In the genomic region with DNA sequence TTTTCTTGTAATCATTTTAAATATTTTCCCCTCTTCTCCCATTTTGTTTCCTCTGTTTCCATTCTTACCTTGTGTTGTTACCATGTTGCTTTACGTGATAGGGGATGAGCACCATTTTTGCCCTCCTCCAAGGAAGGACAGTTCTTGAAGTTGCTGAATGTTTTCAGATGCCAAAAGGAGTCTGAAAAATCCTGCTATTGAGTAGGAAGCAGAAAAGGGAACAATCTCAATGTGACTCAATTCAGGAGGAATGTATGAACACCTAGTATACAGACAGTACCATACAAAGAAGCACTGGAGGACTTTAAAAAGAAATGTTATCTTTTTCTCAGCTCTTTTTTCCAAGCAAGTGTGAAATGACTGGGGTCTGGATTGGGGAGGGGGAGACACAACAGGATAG, we compare ENCODE assay signal across 26 cellular contexts. TPM values are rescaled to one million over a fixed set of nuclear protein-coding genes. Genes with fewer than 3 reads are reported as not detected.
DNase-seq lines count a peak whose midpoint lies in the region; ATAC-seq and TF ChIP-seq lines count a peak whose summit lies in the region.
"Had no signal": no experiment of that assay in that cellular context is flagged by ENCODE, and none has a peak within 500 bp of the region (broad histone marks: within the 10 kb centered on the region; RNA-seq: fewer than 3 reads in every experiment).

No MANE protein-coding gene starts in this region.

- H3K9me3 ChIP-seq in SK-N-SH (no peaks in the 10 kb centered on the region), right lobe of liver (no peaks in the 10 kb centered on the region)
- H3K9me3 ChIP-seq: BE2C, Caco-2, gastrocnemius medialis, tibial artery had no signal

- CTCF ChIA-PET in SK-N-SH (lab: Yijun Ruan, JAX) = interaction anchor here (2.1 kb wide), 1 partner anchor 113 kb away, joined by 10 read pairs; no protein-coding TSS in a partner anchor
- CTCF ChIA-PET in activated CD8-positive, alpha-beta T cell treated with anti-CD3 and anti-CD28 coated beads, Interleukin-2, amount 10 ng/mL, durations not matched to agents 7 days and 5 days (lab: Charles Lee) = interaction anchor here (1.2 to 1.4 kb wide), 2 partner anchors 11 to 123 kb away, joined by 3 to 4 read pairs; no protein-coding TSS in a partner anchor

- ATAC-seq in SK-N-SH treated with all-trans-retinoic acid at 6 μM for 48 hours (no peak), right lobe of liver (no peak)
- ATAC-seq in activated CD8-positive, alpha-beta T cell treated with anti-CD3 and anti-CD28 coated beads, Interleukin-2, amount 10 ng/mL, durations not matched to agents 7 days and 5 days = no peak
- ATAC-seq: gastrocnemius medialis; left lobe of liver; stimulated activated naive CD8-positive, alpha-beta T cell treated with anti-CD3 and anti-CD28 coated beads, Interleukin-15, Interleukin-2, amounts not matched to agents 100 U/mL and 50 U/mL, for 24 hours had no signal

- no peak overlapping the region for H3K27ac Mint-ChIP-seq in activated CD8-positive, alpha-beta T cell treated with anti-CD3 and anti-CD28 coated beads, Interleukin-2, amount 10 ng/mL, durations not matched to agents 7 days and 5 days
- H3K27ac Mint-ChIP-seq: activated T-helper 1 cell treated with anti-CD3 and anti-CD28 coated beads, Interleukin-12 subunit alpha, Interleukin-12 subunit beta, Interleukin-2, Interleukin-4 antibody, amounts not matched to agents 30 ng/mL and 10 ng/mL and 1 ng/mL, durations not matched to agents 14 hours and 24 hours and 36 hours; mesothelial cell of epicardium had no signal

- TF ChIP-seq POLR2A in right lobe of liver (IDR thresholded peaks at IDR 0.05) = no peak

- peaks cover 9% of the 10 kb centered on the region for H3K27me3 Mint-ChIP-seq in activated CD8-positive, alpha-beta T cell treated with anti-CD3 and anti-CD28 coated beads, Interleukin-2, amount 10 ng/mL, durations not matched to agents 7 days and 5 days (ENCODE audit: low read depth)
- H3K27me3 Mint-ChIP-seq: activated naive CD8-positive, alpha-beta T cell had no signal

- intact Hi-C loops in right lobe of liver (cut with DNase I) = no loop called here

- H3K4me3 ChIP-seq in SK-N-SH (ENCODE audit: low read depth in 2 of 2, low read length in 1 of 2) (no peak overlapping the region), cardiac fibroblast (replicated peaks in 1 of 2; ENCODE audit: low read depth in 2 of 2, low read length in 2 of 2) (no peak overlapping the region), right lobe of liver (no peak overlapping the region)
- H3K4me3 ChIP-seq: gastrocnemius medialis, SK-N-MC, tibial artery had no signal

- no peaks in the 10 kb centered on the region for H3K9me2 ChIP-seq in SK-N-SH

- peaks cover 6% of the 10 kb centered on the region for H3K9me3 Mint-ChIP-seq in activated CD8-positive, alpha-beta T cell treated with anti-CD3 and anti-CD28 coated beads, Interleukin-2, amount 10 ng/mL, durations not matched to agents 7 days and 5 days (ENCODE audit: insufficient read depth)
- H3K9me3 Mint-ChIP-seq: activated T-helper 1 cell treated with anti-CD3 and anti-CD28 coated beads, Interleukin-12 subunit alpha, Interleukin-12 subunit beta, Interleukin-2, Interleukin-4 antibody, amounts not matched to agents 30 ng/mL and 10 ng/mL and 1 ng/mL, durations not matched to agents 14 hours and 24 hours and 36 hours had no signal

- H3K4me2 ChIP-seq in SK-N-SH = no peak overlapping the region

- peaks cover 14% of the 10 kb centered on the region for H3K4me1 Mint-ChIP-seq in activated CD8-positive, alpha-beta T cell treated with anti-CD3 and anti-CD28 coated beads, Interleukin-2, amount 10 ng/mL, durations not matched to agents 7 days and 5 days (ENCODE audit: low read depth)

- no peak overlapping the region for H3K9ac ChIP-seq in SK-N-SH

- no peak for TF ChIP-seq RAD21 in SK-N-SH (IDR thresholded peaks at IDR 0.05; ENCODE audit: low read length)

- H3K4me1 ChIP-seq in SK-N-SH (ENCODE audit: control insufficient read depth in 1 of 2, insufficient read depth in 2 of 2, low read depth in 1 of 2, low read length in 1 of 2) (peaks cover 0 to 7% of the 10 kb centered on the region in 2 experiments; a peak in 2 of 4 replicates), right lobe of liver (no peaks in the 10 kb centered on the region)
- H3K4me1 ChIP-seq: BE2C, gastrocnemius medialis had no signal

- TF ChIP-seq EP300 in SK-N-SH (IDR thresholded peaks at IDR 0.05; ENCODE audit: borderline replicate concordance in 1 of 2, low read depth in 1 of 2, low read length in 1 of 2) = no peak

- no peaks in the 10 kb centered on the region for H4K20me1 ChIP-seq in SK-N-SH (ENCODE audit: insufficient read depth)

- POLR2A ChIA-PET in SK-N-SH (lab: Yijun Ruan, JAX) = no interaction called here
- POLR2A ChIA-PET in activated CD8-positive, alpha-beta T cell treated with anti-CD3 and anti-CD28 coated beads, Interleukin-2, amount 10 ng/mL, durations not matched to agents 7 days and 5 days (lab: Charles Lee) = no interaction called here

- H3F3A ChIP-seq in SK-N-SH (replicated peaks; ENCODE audit: insufficient read depth) = peaks cover 7% of the 10 kb centered on the region

- whole genome bisulfite sequencing in SK-N-SH (ENCODE audit: low lambda C conversion rate) = 50% methylated on average over 1 of the region's 1 CpG
- 0% methylated on average over 1 of the region's 1 CpG for WGBS in right lobe of liver (ENCODE audit: insufficient coverage, low coverage, low lambda C conversion rate, missing lambda C conversion rate)

- no peak overlapping the region for H3K27ac ChIP-seq in SK-N-SH (ENCODE audit: low read depth in 2 of 2, low read length in 1 of 2)
- H3K27ac ChIP-seq in right lobe of liver = no peak overlapping the region
- H3K27ac ChIP-seq: 22Rv1, brain microvascular endothelial cell, gastrocnemius medialis, SK-N-MC, tibial artery had no signal

- no peaks in the 10 kb centered on the region for H3K36me3 Mint-ChIP-seq in activated CD8-positive, alpha-beta T cell treated with anti-CD3 and anti-CD28 coated beads, Interleukin-2, amount 10 ng/mL, durations not matched to agents 7 days and 5 days (ENCODE audit: low read depth)
- H3K36me3 Mint-ChIP-seq: mesothelial cell of epicardium had no signal

- no peaks in the 10 kb centered on the region for H3K79me2 ChIP-seq in SK-N-SH (ENCODE audit: insufficient read depth)

- H3K36me3 ChIP-seq in SK-N-SH (replicated peaks in 1 of 2; ENCODE audit: control insufficient read depth in 1 of 2, insufficient read depth in 2 of 2, low read length in 1 of 2) = no peaks in the 10 kb centered on the region
- H3K36me3 ChIP-seq in right lobe of liver = no peaks in the 10 kb centered on the region
- H3K36me3 ChIP-seq: BE2C, brain microvascular endothelial cell, gastrocnemius medialis, tibial artery had no signal

- DNase-seq in SK-N-SH (no peak), cardiac fibroblast (ENCODE audit: low read depth in 2 of 2) (peak; percentile 18 to 54), kidney glomerular epithelial cell (lab: John Stamatoyannopoulos, UW) (peak; percentile 26), hypothalamus (lab: John Stamatoyannopoulos, UW) (no peak), right lobe of liver (no peak)
- DNase-seq in stimulated activated CD4-positive, alpha-beta T cell treated with anti-CD3 and anti-CD28 coated beads, Interleukin-4, amount 100 ng/mL, for 24 hours = no peak
- no peak for DNase-seq in activated CD8-positive, alpha-beta T cell treated with anti-CD3 and anti-CD28 coated beads, Interleukin-2, amount 10 ng/mL, durations not matched to agents 7 days and 5 days
- DNase-seq: BE2C; brain microvascular endothelial cell; Caco-2; gastrocnemius medialis; Karpas-422; NCI-H1092; NCI-H510A; stimulated activated CD4-positive, alpha-beta T cell treated with anti-CD3 and anti-CD28 coated beads, Interleukin-2, amount 100 ng/mL, for 48 hours; stimulated activated naive CD8-positive, alpha-beta T cell treated with anti-CD3 and anti-CD28 coated beads, Interleukin-15, Interleukin-2, amounts not matched to agents 100 U/mL and 50 U/mL, for 24 hours; T1000; tibial artery had no signal

- TF ChIP-seq CTCF in SK-N-SH (IDR thresholded peaks at IDR 0.05) = no peak
- no peak for TF ChIP-seq CTCF in cardiac fibroblast (IDR thresholded peaks at IDR 0.05; ENCODE audit: low read depth, low read length)
- TF ChIP-seq CTCF in right lobe of liver (IDR thresholded peaks at IDR 0.05) = no peak

- H3K4me3 Mint-ChIP-seq in activated CD8-positive, alpha-beta T cell treated with anti-CD3 and anti-CD28 coated beads, Interleukin-2, amount 10 ng/mL, durations not matched to agents 7 days and 5 days = no peak overlapping the region
- H3K4me3 Mint-ChIP-seq: activated naive CD8-positive, alpha-beta T cell; activated T-helper 1 cell treated with anti-CD3 and anti-CD28 coated beads, Interleukin-12 subunit alpha, Interleukin-12 subunit beta, Interleukin-2, Interleukin-4 antibody, amounts not matched to agents 30 ng/mL and 10 ng/mL and 1 ng/mL, durations not matched to agents 14 hours and 24 hours and 36 hours; mesothelial cell of epicardium; neural crest cell had no signal

- H3K27me3 ChIP-seq in SK-N-SH (ENCODE audit: insufficient read depth) = no peaks in the 10 kb centered on the region
- no peaks in the 10 kb centered on the region for H3K27me3 ChIP-seq in right lobe of liver
- H3K27me3 ChIP-seq: BE2C, brain microvascular endothelial cell, gastrocnemius medialis, tibial artery had no signal

- peak overlapping the region; percentile 33; the same call in 1 of the 2 replicates for H2AFZ ChIP-seq in SK-N-SH (ENCODE audit: low read depth)

TF ChIP-seq in SK-N-SH, 30 proteins besides CTCF, POLR2A, EP300 and RAD21 (continues in another document):
- TF ChIP-seq YY1 (IDR thresholded peaks at IDR 0.05; ENCODE audit: low read depth) = no peak

TF ChIP-seq in SK-N-SH treated with all-trans-retinoic acid at 6 μM for 48 hours, 23 proteins besides CTCF, POLR2A, EP300 and RAD21 (continues in another document):
- no peak for TF ChIP-seq ZNF70 (CRISPR knock-in tag; IDR thresholded peaks at IDR 0.05)

RNA-seq across cellular contexts. Expression of gene NAMPT, which starts 5.1 kb away (rescaled TPM):
- polyA plus RNA-seq in SK-N-SH (2012; rRNA removed) = 20.1 and 25.5 TPM in 2 replicates
- polyA plus RNA-seq in SK-N-SH (2012; cell fraction: cytosol; rRNA removed) = 33.9 and 38.2 TPM in 2 replicates
- 12.6 and 34.2 TPM in 2 replicates for polyA plus RNA-seq in SK-N-SH (2012; cell fraction: nucleus; rRNA removed)
- 10 to 100 TPM; 65.5 to 69.3 TPM for total RNA-seq in activated CD8-positive, alpha-beta T cell treated with anti-CD3 and anti-CD28 coated beads, Interleukin-2, amount 10 ng/mL, durations not matched to agents 7 days and 5 days
- 100 to 1,000 TPM; 118 to 726 (median 515) TPM for total RNA-seq in right lobe of liver

Comparison
In these comparisons a context has a peak if more than half of its experiments do, and no peak if none do; other contexts are left out.
1. DNase-seq: peak in cardiac fibroblast (2 of 2) and kidney glomerular epithelial cell (single experiment); none in SK-N-SH (single experiment), stimulated activated CD4-positive, alpha-beta T cell treated with anti-CD3 and anti-CD28 coated beads, Interleukin-4, amount 100 ng/mL, for 24 hours (single experiment), activated CD8-positive, alpha-beta T cell treated with anti-CD3 and anti-CD28 coated beads, Interleukin-2, amount 10 ng/mL, durations not matched to agents 7 days and 5 days (single experiment), hypothalamus (0 of 51) and right lobe of liver (0 of 3).